8 cellular contexts compared by ENCODE assay signal in the genomic region with DNA sequence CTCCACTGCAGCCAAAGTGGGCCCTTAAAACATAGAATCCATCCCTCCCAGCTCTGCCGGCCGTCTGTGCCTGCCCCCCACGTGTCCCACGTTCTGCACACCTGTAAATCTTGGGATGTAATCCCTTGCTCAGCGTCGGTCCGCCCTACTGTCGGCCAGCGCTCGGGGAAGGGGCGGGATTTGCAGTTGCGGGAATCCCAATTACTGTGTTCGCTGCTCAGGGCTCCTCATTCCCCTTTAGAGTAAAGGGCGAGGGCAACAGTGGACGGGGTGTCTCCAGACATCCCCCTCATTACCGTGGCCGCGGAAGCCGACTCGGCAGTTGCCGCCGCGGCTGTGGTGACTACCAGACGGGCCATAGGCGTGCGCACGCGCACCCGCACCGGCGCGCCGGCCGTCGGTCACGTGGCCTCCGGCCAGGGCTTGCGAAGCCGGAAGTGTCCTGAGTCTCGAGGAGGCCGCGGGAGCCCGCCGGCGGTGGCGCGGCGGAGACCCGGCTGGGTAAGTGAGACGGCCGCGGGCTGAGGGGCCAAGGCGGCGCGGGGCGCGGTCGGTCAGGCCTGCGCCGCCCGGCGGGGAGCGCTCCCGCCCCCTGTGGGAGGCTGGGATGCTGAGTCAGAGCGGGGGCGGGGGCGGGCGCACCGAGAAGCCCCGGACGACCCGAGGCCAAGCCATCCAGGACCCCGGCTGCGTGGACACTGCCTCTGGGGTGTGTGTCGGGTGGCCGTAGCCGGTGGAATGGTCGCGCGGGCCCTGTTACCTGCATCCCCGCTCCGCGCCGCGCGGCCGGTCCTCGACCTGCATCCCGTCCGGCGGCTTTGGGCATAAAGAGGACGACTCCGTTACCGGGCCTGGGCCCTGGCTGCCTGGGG. TPM values are rescaled to one million over a fixed set of nuclear protein-coding genes. Genes with fewer than 3 reads are reported as not detected.
DNase-seq lines count a peak whose midpoint lies in the region; ATAC-seq and TF ChIP-seq lines count a peak whose summit lies in the region.

A gene (plus strand): TSS at position 434 of the 872 bp plus-strand sequence. CDS start 3,751 bp downstream, outside the sequence.

- peaks cover 57% of the 10 kb centered on the region for H3K36me3 ChIP-seq in RWPE2 (ENCODE audit: low read depth)
- peaks cover 21% of the 10 kb centered on the region for H3K36me3 ChIP-seq in neuron (ENCODE audit: insufficient read depth, low read length)

- TF ChIP-seq CTCF in RWPE2 (IDR thresholded peaks at IDR 0.05; ENCODE audit: poor library complexity, severe bottlenecking) (no peak), foreskin keratinocyte (conservative IDR thresholded peaks at IDR 0.05) (peak; percentile 35), subcutaneous adipose tissue (IDR thresholded peaks at IDR 0.05; ENCODE audit: low read depth) (no peak)

- H2AFZ ChIP-seq in neuron (ENCODE audit: low read depth, low read length): peak within 1 kb of the TSS; percentile 93

- in situ Hi-C loops in KBM-7 (cut with MboI; ENCODE audit: low pct_unique_long_range_greater_than_20kb, low sequenced_read_pairs): no loop called here

- H3K4me3 ChIP-seq in RWPE2 (ENCODE audit: severe bottlenecking): peak within 1 kb of the TSS; percentile 78
- H3K4me3 ChIP-seq in neuron (ENCODE audit: low read length): peak within 1 kb of the TSS; percentile 93

- H3K4me1 ChIP-seq in RWPE2 (ENCODE audit: insufficient read depth, poor library complexity, severe bottlenecking) (peaks cover 17% of the 10 kb centered on the region), foreskin keratinocyte (peaks cover 7% of the 10 kb centered on the region), neuron (ENCODE audit: insufficient read depth, low read length) (peaks cover 16% of the 10 kb centered on the region)

- peak within 1 kb of the TSS; percentile 98 for H3K27ac ChIP-seq in RWPE2 (ENCODE audit: poor library complexity, severe bottlenecking)
- H3K27ac ChIP-seq in foreskin keratinocyte: peak within 1 kb of the TSS; percentile 90

- no peaks in the 10 kb centered on the region for H3K9me3 ChIP-seq in RWPE2 (ENCODE audit: severe bottlenecking)
- no peaks in the 10 kb centered on the region for H3K9me3 ChIP-seq in neuron (ENCODE audit: low read length)

- DNase-seq in Daoy (ENCODE audit: low read depth) (peak; percentile 93), KBM-7 (peak; percentile 74), RWPE2 (ENCODE audit: low spot score) (peak; percentile 82), activated gamma-delta T cell treated with Interleukin-2 at 50 U/mL for 16 hours (peak; percentile 49), foreskin keratinocyte (peak; percentile 50 to 68)

- H3K27me3 ChIP-seq in RWPE2 (ENCODE audit: insufficient read depth, poor library complexity, severe bottlenecking) (no peaks in the 10 kb centered on the region), foreskin keratinocyte (no peaks in the 10 kb centered on the region), neuron (ENCODE audit: insufficient read depth, low read length) (no peaks in the 10 kb centered on the region)

- ATAC-seq in GM21723 (IDR thresholded peaks at IDR 0.05; ENCODE audit: unreplicated experiment): peak; percentile 87
- ATAC-seq in RWPE2 (ENCODE audit: low read depth): peak; percentile 68
- peak; percentile 71 for ATAC-seq in foreskin keratinocyte

RNA-seq across cellular contexts. Expression of the gene that starts here (rescaled TPM):
- total RNA-seq in Daoy (2014; rRNA removed; shearing (Covaris generic)): 48.3 and 50.1 TPM in 2 replicates
- total RNA-seq in foreskin keratinocyte (20.1 and 20.6 TPM in 2 replicates), subcutaneous adipose tissue (10 to 100 TPM; 27.7 to 60.5 (median 38.6) TPM)
- 6.9 and 8.8 TPM in 2 replicates for polyA plus RNA-seq in foreskin keratinocyte

Comparison
In these comparisons a context has a peak if more than half of its experiments do, and no peak if none do; other contexts are left out.
1. Peak in every context shown above with its lines: DNase-seq, ATAC-seq, H3K4me3 ChIP-seq and H3K27ac ChIP-seq.